ENCODE assay signal across 9 cellular contexts in genomic region chr19:31350033-31350692, GRCh38. TPM values are rescaled to one million over a fixed set of nuclear protein-coding genes. Genes with fewer than 3 reads are reported as not detected.
DNase-seq lines count a peak whose midpoint lies in the region; ATAC-seq, FAIRE-seq and TF ChIP-seq lines count a peak whose summit lies in the region.
"Had no signal": no experiment of that assay in that cellular context is flagged by ENCODE, and none has a peak within 500 bp of the region (broad histone marks: within the 10 kb centered on the region; RNA-seq: fewer than 3 reads in every experiment).

No MANE protein-coding gene starts in this region.

- H3K4me3 ChIP-seq in SK-N-MC: peak overlapping the region; percentile 90
- peak overlapping the region; percentile 77 to 95 (median 86) for H3K4me3 ChIP-seq in pancreas

- TF ChIP-seq CTCF in foreskin keratinocyte (conservative IDR thresholded peaks at IDR 0.05) (no peak), pancreas (IDR thresholded peaks at IDR 0.05) (no peak)

- H3K27me3 ChIP-seq in foreskin keratinocyte (peaks cover 28% of the 10 kb centered on the region), pancreas (peaks cover 0 to 19% (median 0%) of the 10 kb centered on the region in 4 donors)

- no peak for FAIRE-seq in pancreas (lab: Jason Lieb, UNC)
- FAIRE-seq: endometrium had no signal

- in situ Hi-C loops in Caki2 (cut with HindIII; ENCODE audit: low pct_unique_long_range_greater_than_20kb, low sequenced_read_pairs): no loop called here

- 1% methylated on average over 44 to 61 of the region's 61 CpGs for WGBS in pancreas, 2 donors

- DNase-seq in Caki2 (ENCODE audit: low read depth): peak; percentile 16
- DNase-seq in SK-N-MC (ENCODE audit: low read depth, low spot score): no peak
- DNase-seq in foreskin keratinocyte: no peak
- peak in 4 of 6 donors; percentile 19 to 70 (median 50) for DNase-seq in pancreas
- DNase-seq in effector CD4-positive, alpha-beta T cell: no peak
- DNase-seq in NCI-H510A treated with DMSO at 0.1 percent for 48 hours (lab: John Stamatoyannopoulos, UW): no peak
- DNase-seq in NCI-H1417 treated with DMSO at 0.1 percent for 48 hours (lab: John Stamatoyannopoulos, UW): no peak
- DNase-seq in NCI-H2196 treated with DMSO at 0.1 percent for 48 hours (lab: John Stamatoyannopoulos, UW; ENCODE audit: unreplicated experiment): no peak

- H3K27ac ChIP-seq in SK-N-MC: peak overlapping the region; percentile 94
- H3K27ac ChIP-seq in foreskin keratinocyte: peak overlapping the region; percentile 76
- peak overlapping the region in 2 of 4 donors; percentile 63 to 65 for H3K27ac ChIP-seq in pancreas

- H3K4me1 ChIP-seq in foreskin keratinocyte (peaks cover 11% of the 10 kb centered on the region), pancreas (no peaks in the 10 kb centered on the region)

- intact Hi-C loops in pancreas (cut with DNase I): loop anchor here in 1 of 3 donors (10.0 kb wide), 1 partner anchor 665 kb away; no protein-coding TSS in a partner anchor

- ATAC-seq in foreskin keratinocyte (peak; percentile 2), pancreas (peak in 1 of 4 donors; percentile 2)

- H3K9me3 ChIP-seq in SK-N-MC (ENCODE audit: low read depth, low read length): no peaks in the 10 kb centered on the region
- H3K9me3 ChIP-seq in pancreas: no peaks in the 10 kb centered on the region

- H3K36me3 ChIP-seq in SK-N-MC (ENCODE audit: insufficient read depth, low read length): peaks cover 38% of the 10 kb centered on the region
- no peaks in the 10 kb centered on the region for H3K36me3 ChIP-seq in pancreas

- peak overlapping the region; percentile 94 for H3K9ac ChIP-seq in SK-N-MC (ENCODE audit: insufficient read length)

RNA-seq across cellular contexts. Expression of gene TSHZ3, which starts 0.9 kb away (rescaled TPM):
- total RNA-seq in Caki2 (2014; rRNA removed; shearing (Covaris generic); ENCODE audit: low replicate concordance): 0.35 and 1.2 TPM in 2 replicates
- total RNA-seq in foreskin keratinocyte (8.4 and 8.8 TPM in 2 replicates), pancreas (1 to 10 TPM in 5 of 6 donors, under 1 TPM in 1; 0.88 to 3.2 (median 1.9) TPM)
- polyA plus RNA-seq in foreskin keratinocyte (3.1 and 3.4 TPM in 2 replicates), pancreas (1 to 10 TPM in 1 of 2 donors, under 1 TPM in 1; 0.87 to 1.6 TPM)

Comparison
In these comparisons a context has a peak if more than half of its experiments do, and no peak if none do; other contexts are left out.
1. DNase-seq: peak in Caki2 (single experiment) and pancreas (4 of 6); none in SK-N-MC (single experiment), foreskin keratinocyte (0 of 2), effector CD4-positive, alpha-beta T cell (single experiment), NCI-H510A treated with DMSO at 0.1 percent for 48 hours (single experiment), NCI-H1417 treated with DMSO at 0.1 percent for 48 hours (single experiment) and NCI-H2196 treated with DMSO at 0.1 percent for 48 hours (single experiment).